In genomic region chr1:160284220-160284781, GRCh38 we compare ENCODE assay signal across 8 cellular contexts. TPM values are rescaled to one million over a fixed set of nuclear protein-coding genes. Genes with fewer than 3 reads are reported as not detected.
A peak's percentile ranks its signal among the peaks of the same experiment; 100 is the strongest.
DNase-seq lines count a peak whose midpoint lies in the region; FAIRE-seq and TF ChIP-seq lines count a peak whose summit lies in the region.

No MANE protein-coding gene starts in this region.

- H3K4me3 ChIP-seq in GM12875 (ENCODE audit: low read depth, low read length) (peak overlapping the region; percentile 97), endothelial cell of umbilical vein (replicated peaks in 1 of 3; ENCODE audit: insufficient read depth in 1 of 3, low read depth in 1 of 3, low read length in 3 of 3) (peak overlapping the region; percentile 65 to 83 (median 72)), mononuclear cell (ENCODE audit: low read length) (peak overlapping the region; percentile 87), vagina (peak overlapping the region; percentile 69 to 95)

- peak; percentile 78 for FAIRE-seq in endothelial cell of umbilical vein (lab: Jason Lieb, UNC)

- H3K27ac Mint-ChIP-seq in T-helper 2 cell treated with Interferon-gamma antibody and Interleukin-4, amounts not matched to agents 5 μg/mL and 100 μg/mL, for 36 hours = peak overlapping the region; percentile 96

- POLR2A ChIA-PET in endothelial cell of umbilical vein (lab: Charles Lee) = interaction anchor here (0.9 to 2.1 kb wide), 2 partner anchors 22 to 24 kb away, joined by 3 to 7 read pairs; partner anchors contain the start of gene DCAF8

- intact Hi-C loops in endothelial cell of umbilical vein (cut with micrococcal nuclease) = loop anchor here (2.0 kb wide), 1 partner anchor 78 kb away; no protein-coding TSS in a partner anchor
- intact Hi-C loops in vagina (cut with DNase I) = no loop called here

- no peaks in the 10 kb centered on the region for H3K27me3 ChIP-seq in endothelial cell of umbilical vein (ENCODE audit: control insufficient read depth in 2 of 2, insufficient read depth in 2 of 2, low read length in 2 of 2)
- H3K27me3 ChIP-seq in mononuclear cell (ENCODE audit: insufficient read depth, low read length) = no peaks in the 10 kb centered on the region
- H3K27me3 ChIP-seq in vagina = no peaks in the 10 kb centered on the region

- H3K4me1 Mint-ChIP-seq in T-helper 2 cell treated with Interferon-gamma antibody and Interleukin-4, amounts not matched to agents 5 μg/mL and 100 μg/mL, for 36 hours (ENCODE audit: low read depth) = peaks cover 13% of the 10 kb centered on the region

- peaks cover 27% of the 10 kb centered on the region for H3K36me3 Mint-ChIP-seq in T-helper 2 cell treated with Interferon-gamma antibody and Interleukin-4, amounts not matched to agents 5 μg/mL and 100 μg/mL, for 36 hours (ENCODE audit: low read depth)

- H3K9me3 ChIP-seq in endothelial cell of umbilical vein (replicated peaks; ENCODE audit: control insufficient read depth, insufficient read depth, low read length) = no peaks in the 10 kb centered on the region
- H3K9me3 ChIP-seq in mononuclear cell (ENCODE audit: low read depth, low read length) = no peaks in the 10 kb centered on the region
- no peaks in the 10 kb centered on the region for H3K9me3 ChIP-seq in vagina

- DNase-seq in A172 (ENCODE audit: low spot score) (peak; percentile 62), HK-2 (ENCODE audit: unreplicated experiment) (peak; percentile 26), endothelial cell of umbilical vein (ENCODE audit: low read depth, low spot score) (peak; percentile 75), vagina (ENCODE audit: extremely low spot score in 2 of 2) (no peak), NCI-H2107 (lab: John Stamatoyannopoulos, UW) (no peak)
- DNase-seq in T-helper 2 cell treated with Interferon-gamma antibody and Interleukin-4, amounts not matched to agents 5 μg/mL and 100 μg/mL, for 36 hours (ENCODE audit: low spot score) = peak; percentile 31

- peak overlapping the region; percentile 60 for H2AFZ ChIP-seq in endothelial cell of umbilical vein (ENCODE audit: low read depth, low read length)

- H3K9me1 ChIP-seq in endothelial cell of umbilical vein (replicated peaks; ENCODE audit: control insufficient read depth, extremely low read depth, insufficient read depth, low read length) = no peaks in the 10 kb centered on the region

- H3K79me2 ChIP-seq in endothelial cell of umbilical vein (ENCODE audit: control insufficient read depth, insufficient read depth, low read length) = peaks cover 15% of the 10 kb centered on the region

- H3K9ac ChIP-seq in endothelial cell of umbilical vein (replicated peaks; ENCODE audit: extremely low read depth, insufficient read depth, low read length) = peak overlapping the region; percentile 90

- TF ChIP-seq CTCF in GM12875 (IDR thresholded peaks at IDR 0.05; ENCODE audit: borderline replicate concordance, insufficient read depth, low read depth, low read length) = no peak
- TF ChIP-seq CTCF in endothelial cell of umbilical vein (IDR thresholded peaks at IDR 0.05; ENCODE audit: extremely low read depth in 1 of 2, insufficient read depth in 1 of 2, low read depth in 1 of 2, low read length in 2 of 2) = no peak
- TF ChIP-seq CTCF in vagina (IDR thresholded peaks at IDR 0.05) = no peak

- CTCF ChIA-PET in endothelial cell of umbilical vein (lab: Charles Lee) = interaction anchor here (0.7 to 2.7 kb wide), 13 partner anchors 13 to 198 kb away, joined by 3 to 33 read pairs (median 7); partner anchors contain the start of genes CASQ1 and DCAF8

- TF ChIP-seq POLR2A in endothelial cell of umbilical vein (IDR thresholded peaks at IDR 0.05; ENCODE audit: low read depth, low read length) (no peak), vagina (IDR thresholded peaks at IDR 0.05) (no peak)

- H3K9me3 Mint-ChIP-seq in T-helper 2 cell treated with Interferon-gamma antibody and Interleukin-4, amounts not matched to agents 5 μg/mL and 100 μg/mL, for 36 hours = no peaks in the 10 kb centered on the region

- no peaks in the 10 kb centered on the region for H3K27me3 Mint-ChIP-seq in T-helper 2 cell treated with Interferon-gamma antibody and Interleukin-4, amounts not matched to agents 5 μg/mL and 100 μg/mL, for 36 hours (ENCODE audit: low read depth)

- H3K4me3 Mint-ChIP-seq in T-helper 2 cell treated with Interferon-gamma antibody and Interleukin-4, amounts not matched to agents 5 μg/mL and 100 μg/mL, for 36 hours = peak overlapping the region; percentile 99

- H3K4me2 ChIP-seq in endothelial cell of umbilical vein (ENCODE audit: insufficient read depth, low read length) = peak overlapping the region; percentile 86

- H3K4me1 ChIP-seq in endothelial cell of umbilical vein (ENCODE audit: control insufficient read depth, extremely low read depth, insufficient read depth, low read length) (peaks cover 9% of the 10 kb centered on the region), mononuclear cell (ENCODE audit: insufficient read depth, low read length) (peaks cover 20% of the 10 kb centered on the region), vagina (peaks cover 25% of the 10 kb centered on the region)

- H3K36me3 ChIP-seq in endothelial cell of umbilical vein (ENCODE audit: control insufficient read depth in 2 of 2, extremely low read depth in 1 of 2, insufficient read depth in 2 of 2, low read length in 2 of 2) (peaks cover 17 to 23% of the 10 kb centered on the region in 2 experiments), vagina (peaks cover 0 to 49% of the 10 kb centered on the region in 2 donors)

- dilution Hi-C loops in endothelial cell of umbilical vein (cut with MboI; ENCODE audit: extremely low pct_ligation_motif_present, low sequenced_read_pairs) = no loop called here

- TSS peak; percentile 47 for BruUV-seq in endothelial cell of umbilical vein (replicated peaks; lab: Mats Ljungman, UMichigan)

- peak overlapping the region; percentile 45 for H3K27ac ChIP-seq in endothelial cell of umbilical vein (ENCODE audit: insufficient read depth, low read depth, low read length)
- H3K27ac ChIP-seq in vagina = peak overlapping the region; percentile 90

- no peaks in the 10 kb centered on the region for H4K20me1 ChIP-seq in endothelial cell of umbilical vein (replicated peaks; ENCODE audit: control insufficient read depth, extremely low read depth, insufficient read depth, low read length)

TF ChIP-seq in endothelial cell of umbilical vein, 7 proteins besides CTCF, POLR2A, EP300 and RAD21 (continues in another document):
- TF ChIP-seq FOS (IDR thresholded peaks at IDR 0.05; ENCODE audit: borderline replicate concordance, insufficient read depth, low read length) (no peak), MAX (IDR thresholded peaks at IDR 0.05; ENCODE audit: insufficient read depth, insufficient read length) (no peak), MYC (IDR thresholded peaks at IDR 0.05; ENCODE audit: low read depth, low read length) (no peak)

RNA-seq across cellular contexts. Expression of gene PEX19, which starts 0.6 kb away (rescaled TPM):
- 70.3 and 102 TPM in 2 replicates for total RNA-seq in A172 (2014; rRNA removed; shearing (Covaris generic))
- 31.5 and 38.4 TPM in 2 replicates for total RNA-seq in endothelial cell of umbilical vein
- polyA plus RNA-seq in endothelial cell of umbilical vein = 22.8 and 24.4 TPM in 2 replicates
- 27.9 and 29.6 TPM in 2 replicates for polyA plus RNA-seq in endothelial cell of umbilical vein (2011; cell fraction: cytosol; rRNA removed)
- 27.6 and 29.2 TPM in 2 replicates for polyA plus RNA-seq in endothelial cell of umbilical vein (2011; cell fraction: nucleus; rRNA removed)
- 22.4 and 30.5 TPM in 2 replicates for polyA plus RNA-seq in endothelial cell of umbilical vein (2012)
- 28.2 and 28.9 TPM in 2 replicates for polyA minus RNA-seq in endothelial cell of umbilical vein
- 20.5 TPM for polyA minus RNA-seq in endothelial cell of umbilical vein (2011; cell fraction: cytosol; rRNA and poly(A)+ RNA removed)
- polyA minus RNA-seq in endothelial cell of umbilical vein (2011; cell fraction: nucleus; rRNA and poly(A)+ RNA removed) = 17.1 and 34.0 TPM in 2 replicates
- total RNA-seq in mononuclear cell = 36.2 TPM
- total RNA-seq in vagina = 47.9 TPM

RNA-seq across cellular contexts. Expression of gene DCAF8, which starts 22.0 kb away (rescaled TPM):
- total RNA-seq in A172 (2014; rRNA removed; shearing (Covaris generic)) = 86.5 and 90.0 TPM in 2 replicates
- total RNA-seq in endothelial cell of umbilical vein (99.9 and 106 TPM in 2 replicates), mononuclear cell (115 TPM), vagina (145 TPM)
- 85.5 and 87.9 TPM in 2 replicates for polyA plus RNA-seq in endothelial cell of umbilical vein
- 45.8 and 60.2 TPM in 2 replicates for polyA plus RNA-seq in endothelial cell of umbilical vein (2011; cell fraction: cytosol; rRNA removed)
- polyA plus RNA-seq in endothelial cell of umbilical vein (2011; cell fraction: nucleus; rRNA removed) = 605 and 638 TPM in 2 replicates
- polyA plus RNA-seq in endothelial cell of umbilical vein (2012) = 69.0 and 79.4 TPM in 2 replicates
- polyA minus RNA-seq in endothelial cell of umbilical vein = 148 TPM in 2 replicates
- polyA minus RNA-seq in endothelial cell of umbilical vein (2011; cell fraction: cytosol; rRNA and poly(A)+ RNA removed) = 31.6 TPM
- polyA minus RNA-seq in endothelial cell of umbilical vein (2011; cell fraction: nucleus; rRNA and poly(A)+ RNA removed) = 153 and 193 TPM in 2 replicates

RNA-seq across cellular contexts. Expression of gene COPA, which starts 58.7 kb away (rescaled TPM):
- 243 and 261 TPM in 2 replicates for total RNA-seq in A172 (2014; rRNA removed; shearing (Covaris generic))
- 167 and 185 TPM in 2 replicates for total RNA-seq in endothelial cell of umbilical vein
- 122 and 127 TPM in 2 replicates for polyA plus RNA-seq in endothelial cell of umbilical vein
- polyA plus RNA-seq in endothelial cell of umbilical vein (2011; cell fraction: cytosol; rRNA removed) = 140 and 144 TPM in 2 replicates
- 170 and 191 TPM in 2 replicates for polyA plus RNA-seq in endothelial cell of umbilical vein (2011; cell fraction: nucleus; rRNA removed)
- 136 and 164 TPM in 2 replicates for polyA plus RNA-seq in endothelial cell of umbilical vein (2012)
- 433 and 434 TPM in 2 replicates for polyA minus RNA-seq in endothelial cell of umbilical vein
- 188 TPM for polyA minus RNA-seq in endothelial cell of umbilical vein (2011; cell fraction: cytosol; rRNA and poly(A)+ RNA removed)
- 167 and 271 TPM in 2 replicates for polyA minus RNA-seq in endothelial cell of umbilical vein (2011; cell fraction: nucleus; rRNA and poly(A)+ RNA removed)
- 89.4 TPM for total RNA-seq in mononuclear cell
- 106 TPM for total RNA-seq in vagina

RNA-seq across cellular contexts. Expression of gene NCSTN, which starts 58.9 kb away (rescaled TPM):
- total RNA-seq in A172 (2014; rRNA removed; shearing (Covaris generic)) = 103 and 111 TPM in 2 replicates
- total RNA-seq in endothelial cell of umbilical vein (92.5 and 95.4 TPM in 2 replicates), mononuclear cell (54.5 TPM), vagina (50.6 TPM)
- polyA plus RNA-seq in endothelial cell of umbilical vein = 199 and 254 TPM in 2 replicates
- 142 and 153 TPM in 2 replicates for polyA plus RNA-seq in endothelial cell of umbilical vein (2011; cell fraction: cytosol; rRNA removed)
- polyA plus RNA-seq in endothelial cell of umbilical vein (2011; cell fraction: nucleus; rRNA removed) = 191 and 207 TPM in 2 replicates
- 84.8 and 104 TPM in 2 replicates for polyA plus RNA-seq in endothelial cell of umbilical vein (2012)
- polyA minus RNA-seq in endothelial cell of umbilical vein = 163 and 169 TPM in 2 replicates
- polyA minus RNA-seq in endothelial cell of umbilical vein (2011; cell fraction: cytosol; rRNA and poly(A)+ RNA removed) = 63.1 TPM
- polyA minus RNA-seq in endothelial cell of umbilical vein (2011; cell fraction: nucleus; rRNA and poly(A)+ RNA removed) = 66.6 and 104 TPM in 2 replicates

Comparison
In these comparisons a context has a peak if more than half of its experiments do, and no peak if none do; other contexts are left out.
1. DNase-seq: peak in A172 (single experiment), HK-2 (single experiment), T-helper 2 cell treated with Interferon-gamma antibody and Interleukin-4, amounts not matched to agents 5 μg/mL and 100 μg/mL, for 36 hours (single experiment) and endothelial cell of umbilical vein (single experiment); none in vagina (0 of 2) and NCI-H2107 (single experiment).
2. Peak in every context shown above with its lines, with median percentiles within 50 percentile points of each other: H3K4me3 ChIP-seq.